In the genomic region with DNA sequence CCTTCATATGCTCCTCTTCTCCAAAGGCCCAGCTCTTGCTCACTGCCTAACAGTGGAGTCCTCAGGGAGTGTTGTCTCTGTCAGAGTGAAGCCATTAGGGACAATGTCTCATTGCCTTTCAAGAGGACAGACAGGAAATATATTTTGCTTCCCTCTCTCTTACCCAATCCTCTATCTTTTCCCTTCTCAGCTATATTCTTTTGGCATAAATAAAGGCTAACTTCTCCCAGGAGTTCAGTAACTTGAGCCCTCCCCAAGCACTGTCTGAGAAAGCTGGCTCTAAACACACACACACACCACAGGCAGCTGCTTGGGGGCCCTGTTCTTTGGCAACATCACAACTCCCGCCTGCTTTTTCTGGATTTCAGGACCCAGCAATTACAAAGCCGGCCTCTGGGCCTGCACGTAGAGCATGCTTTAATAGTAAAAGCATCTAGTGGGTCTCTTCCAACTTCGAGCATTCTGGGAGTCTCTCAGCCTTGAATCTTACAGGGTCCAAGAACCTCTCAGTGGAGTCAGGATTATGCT, we compare ENCODE assay signal across 9 cellular contexts. TPM values are rescaled to one million over a fixed set of nuclear protein-coding genes. Genes with fewer than 3 reads are reported as not detected.
DNase-seq lines count a peak whose midpoint lies in the region; ATAC-seq and TF ChIP-seq lines count a peak whose summit lies in the region.
"Had no signal": no experiment of that assay in that cellular context is flagged by ENCODE, and none has a peak within 500 bp of the region (broad histone marks: within the 10 kb centered on the region; RNA-seq: fewer than 3 reads in every experiment).

No MANE protein-coding gene starts in this region.

- no peaks in the 10 kb centered on the region for H3F3A ChIP-seq in neural progenitor cell (ENCODE audit: low read depth)

- H3K27ac Mint-ChIP-seq in neural progenitor cell, result peak overlapping the region; percentile 65
- H3K27ac Mint-ChIP-seq in stimulated activated effector memory CD8-positive, alpha-beta T cell treated with anti-CD3 and anti-CD28 coated beads, Interleukin-12 subunit alpha, Interleukin-12 subunit beta, amount 100 ng/mL, for 72 hours, result no peak overlapping the region

- no peak overlapping the region for H3K4me3 Mint-ChIP-seq in neural progenitor cell
- H3K4me3 Mint-ChIP-seq in stimulated activated effector memory CD8-positive, alpha-beta T cell treated with anti-CD3 and anti-CD28 coated beads, Interleukin-12 subunit alpha, Interleukin-12 subunit beta, amount 100 ng/mL, for 72 hours, result no peak overlapping the region

- H3K79me2 ChIP-seq in neural progenitor cell (ENCODE audit: low read depth), result no peaks in the 10 kb centered on the region

- H3K4me3 ChIP-seq in A673 (ENCODE audit: low read depth, low read length, poor library complexity, severe bottlenecking) (no peak overlapping the region), fibroblast of pulmonary artery (replicated peaks; ENCODE audit: low read depth, low read length) (no peak overlapping the region), neural progenitor cell (no peak overlapping the region), prostate gland (no peak overlapping the region)

- H3K9me3 ChIP-seq in A673 (ENCODE audit: low read depth, low read length, poor library complexity, severe bottlenecking) (no peaks in the 10 kb centered on the region), neural progenitor cell (ENCODE audit: low read depth) (no peaks in the 10 kb centered on the region), prostate gland (no peaks in the 10 kb centered on the region)

- DNase-seq in A673 (ENCODE audit: low spot score) (peak; percentile 82), NCI-H2227 treated with DMSO at 0.1 percent for 48 hours (lab: John Stamatoyannopoulos, UW) (peak; percentile 6), fibroblast of pulmonary artery (ENCODE audit: low read depth) (peak; percentile 87), neural progenitor cell (ENCODE audit: low spot score) (peak; percentile 33), prostate gland (ENCODE audit: low spot score) (no peak), NCI-H510A (lab: John Stamatoyannopoulos, UW) (no peak)
- DNase-seq in stimulated activated effector memory CD8-positive, alpha-beta T cell treated with anti-CD3 and anti-CD28 coated beads, Interleukin-12 subunit alpha, Interleukin-12 subunit beta, amount 100 ng/mL, for 72 hours (ENCODE audit: low spot score in 2 of 2), result no peak
- no peak for DNase-seq in stimulated activated naive CD8-positive, alpha-beta T cell treated with anti-CD3 and anti-CD28 coated beads, Interleukin-15, Interleukin-2, amounts not matched to agents 100 U/mL and 50 U/mL, for 24 hours
- DNase-seq: KBM-7 had no signal

- 46% methylated on average over 4 of the region's 4 CpGs for WGBS in prostate gland

- no peak overlapping the region for H3K4me2 ChIP-seq in neural progenitor cell

- H3K9me3 Mint-ChIP-seq in neural progenitor cell, result peaks cover 2% of the 10 kb centered on the region
- H3K9me3 Mint-ChIP-seq in stimulated activated effector memory CD8-positive, alpha-beta T cell treated with anti-CD3 and anti-CD28 coated beads, Interleukin-12 subunit alpha, Interleukin-12 subunit beta, amount 100 ng/mL, for 72 hours, result no peaks in the 10 kb centered on the region

- H3K27ac ChIP-seq in A673 (ENCODE audit: low read depth, low read length, poor library complexity, severe bottlenecking) (peak overlapping the region; percentile 26), neural progenitor cell (peak overlapping the region; percentile 58), prostate gland (peak overlapping the region in 1 of 2 donors; percentile 24)

- no peaks in the 10 kb centered on the region for H3K36me3 Mint-ChIP-seq in neural progenitor cell
- H3K36me3 Mint-ChIP-seq in stimulated activated effector memory CD8-positive, alpha-beta T cell treated with anti-CD3 and anti-CD28 coated beads, Interleukin-12 subunit alpha, Interleukin-12 subunit beta, amount 100 ng/mL, for 72 hours, result peaks cover 6% of the 10 kb centered on the region

- H3K9ac ChIP-seq in neural progenitor cell, result no peak overlapping the region

- TF ChIP-seq CTCF in A673 (conservative IDR thresholded peaks at IDR 0.05; ENCODE audit: low read depth, low read length) (no peak), fibroblast of pulmonary artery (IDR thresholded peaks at IDR 0.05; ENCODE audit: low read length, missing control alignments) (no peak), neural progenitor cell (IDR thresholded peaks at IDR 0.05) (no peak), prostate gland (IDR thresholded peaks at IDR 0.05) (no peak)

- no peaks in the 10 kb centered on the region for H4K20me1 ChIP-seq in neural progenitor cell (ENCODE audit: low read depth)

- BruUV-seq in A673 (replicated peaks; lab: Mats Ljungman, UMichigan), result no TSS peak

- no peaks in the 10 kb centered on the region for H3K36me3 ChIP-seq in A673 (ENCODE audit: insufficient read depth, low read length, poor library complexity, severe bottlenecking)
- no peaks in the 10 kb centered on the region for H3K36me3 ChIP-seq in neural progenitor cell
- H3K36me3 ChIP-seq in prostate gland, result no peaks in the 10 kb centered on the region

- H3K4me1 Mint-ChIP-seq in neural progenitor cell, result peaks cover 12% of the 10 kb centered on the region
- H3K4me1 Mint-ChIP-seq in stimulated activated effector memory CD8-positive, alpha-beta T cell treated with anti-CD3 and anti-CD28 coated beads, Interleukin-12 subunit alpha, Interleukin-12 subunit beta, amount 100 ng/mL, for 72 hours, result peaks cover 14% of the 10 kb centered on the region

- H3K27me3 Mint-ChIP-seq in neural progenitor cell (ENCODE audit: insufficient read depth, low read depth), result no peaks in the 10 kb centered on the region

- intact Hi-C loops in A673 (cut with micrococcal nuclease; ENCODE audit: unreplicated experiment) (no loop called here), prostate gland (cut with DNase I) (no loop called here)

- ATAC-seq in stimulated activated effector memory CD8-positive, alpha-beta T cell treated with anti-CD3 and anti-CD28 coated beads, Interleukin-12 subunit alpha, Interleukin-12 subunit beta, amount 100 ng/mL, for 72 hours, result no peak
- no peak for ATAC-seq in stimulated activated naive CD8-positive, alpha-beta T cell treated with anti-CD3 and anti-CD28 coated beads, Interleukin-15, Interleukin-2, amounts not matched to agents 100 U/mL and 50 U/mL, for 24 hours

- H3K4me1 ChIP-seq in A673 (ENCODE audit: insufficient read depth, low read length, poor library complexity, severe bottlenecking), result peaks cover 12% of the 10 kb centered on the region
- H3K4me1 ChIP-seq in neural progenitor cell, result peaks cover 8% of the 10 kb centered on the region
- no peaks in the 10 kb centered on the region for H3K4me1 ChIP-seq in prostate gland (replicated peaks)

- peak overlapping the region; percentile 99 for H2AFZ ChIP-seq in neural progenitor cell (replicated peaks)

- POLR2A ChIA-PET in A673 (lab: Charles Lee; ENCODE audit: low non-redundant PET), result no interaction called here

- CTCF ChIA-PET in A673 (lab: Charles Lee), result no interaction called here

- H3K27me3 ChIP-seq in A673 (replicated peaks; ENCODE audit: insufficient read depth, low read depth, low read length, poor library complexity) (no peaks in the 10 kb centered on the region), neural progenitor cell (no peaks in the 10 kb centered on the region), prostate gland (replicated peaks; ENCODE audit: insufficient read depth) (no peaks in the 10 kb centered on the region)

- no peak for TF ChIP-seq POLR2A in prostate gland (IDR thresholded peaks at IDR 0.05)

RNA-seq across cellular contexts. Expression of a gene that starts 34.7 kb away (rescaled TPM):
- total RNA-seq in A673 (2021), result 1.2 and 2.0 TPM in 2 replicates
- total RNA-seq in neural progenitor cell (ENCODE audit: low replicate concordance), result 0.50 and 0.56 TPM in 2 replicates
- 10 to 100 TPM in 1 of 2 donors, 1 to 10 TPM in 1; 9.6 to 48.3 TPM for total RNA-seq in prostate gland

RNA-seq across cellular contexts. Expression of a gene that starts 58.0 kb away (rescaled TPM):
- total RNA-seq in A673 (2021), result not detected in 2 replicates
- not detected in 2 replicates for total RNA-seq in neural progenitor cell (ENCODE audit: low replicate concordance)
- total RNA-seq in prostate gland, result 1 to 10 TPM in 1 of 2 donors, not detected in 1; 3.1 TPM

Comparison
In these comparisons a context has a peak if more than half of its experiments do, and no peak if none do; other contexts are left out.
1. DNase-seq: peak in A673 (single experiment), NCI-H2227 treated with DMSO at 0.1 percent for 48 hours (single experiment), fibroblast of pulmonary artery (single experiment) and neural progenitor cell (single experiment); none in prostate gland (single experiment), NCI-H510A (single experiment), stimulated activated effector memory CD8-positive, alpha-beta T cell treated with anti-CD3 and anti-CD28 coated beads, Interleukin-12 subunit alpha, Interleukin-12 subunit beta, amount 100 ng/mL, for 72 hours (0 of 2) and stimulated activated naive CD8-positive, alpha-beta T cell treated with anti-CD3 and anti-CD28 coated beads, Interleukin-15, Interleukin-2, amounts not matched to agents 100 U/mL and 50 U/mL, for 24 hours (single experiment).